In genomic region chrX:107935200-107935599, GRCh38 we compare ENCODE assay signal across 13 cellular contexts. TPM values are rescaled to one million over a fixed set of nuclear protein-coding genes. Genes with fewer than 3 reads are reported as not detected.
DNase-seq lines count a peak whose midpoint lies in the region; TF ChIP-seq lines count a peak whose summit lies in the region.
"Had no signal": no experiment of that assay in that cellular context is flagged by ENCODE, and none has a peak within 500 bp of the region (broad histone marks: within the 10 kb centered on the region; RNA-seq: fewer than 3 reads in every experiment).

No MANE protein-coding gene starts in this region.

- DNase-seq in COLO668 (lab: John Stamatoyannopoulos, UW; ENCODE audit: unreplicated experiment) (peak; percentile 61), NCI-H1436 (lab: John Stamatoyannopoulos, UW) (peak; percentile 16), dorsolateral prefrontal cortex (peak in 1 of 10 donors; percentile 12), mesendoderm (peak; percentile 1), NOMO-1 treated with DMSO at 0.1 percent for 48 hours (lab: John Stamatoyannopoulos, UW; ENCODE audit: unreplicated experiment) (no peak), cerebellar nuclear complex (lab: John Stamatoyannopoulos, UW) (no peak), NCI-H2107 treated with DMSO at 0.1 percent for 48 hours (lab: John Stamatoyannopoulos, UW; ENCODE audit: unreplicated experiment) (no peak)
- DNase-seq in stimulated activated CD8-positive, alpha-beta memory T cell treated with anti-CD3 and anti-CD28 coated beads, Interleukin-4, amount 100 ng/mL, for 48 hours, result no peak
- DNase-seq: CD8-positive, alpha-beta memory T cell; HFFc6; left cardiac atrium; T-helper 17 cell had no signal

- TF ChIP-seq CTCF in dorsolateral prefrontal cortex (IDR thresholded peaks at IDR 0.05 in 54 of 56, conservative IDR thresholded peaks at IDR 0.05 in 2 of 56; ENCODE audit: low read depth in 1 of 56, partially characterized antibody in 56 of 56), result no peak

- no peak overlapping the region for H3K4me2 ChIP-seq in mesendoderm (ENCODE audit: low read length)

- H3K36me3 ChIP-seq in mesendoderm (ENCODE audit: control insufficient read depth, insufficient read depth, low read length), result no peaks in the 10 kb centered on the region

- H2AK5ac ChIP-seq in mesendoderm (ENCODE audit: low read length), result no peak overlapping the region

- H3K4me1 ChIP-seq in mesendoderm (ENCODE audit: control insufficient read depth, low read depth, low read length), result no peaks in the 10 kb centered on the region

- H3K4ac ChIP-seq in mesendoderm (ENCODE audit: low read depth, low read length), result peak overlapping the region; percentile 39

- no peak overlapping the region for H2BK120ac ChIP-seq in mesendoderm (ENCODE audit: low read depth, low read length)

- H3K4me3 ChIP-seq in dorsolateral prefrontal cortex (peak overlapping the region in 45 of 59 donors; percentile 13 to 61 (median 40)), mesendoderm (ENCODE audit: low read length) (no peak overlapping the region)

- H3K79me2 ChIP-seq in mesendoderm (ENCODE audit: control insufficient read depth, insufficient read depth, low read length), result no peaks in the 10 kb centered on the region

- H2BK15ac ChIP-seq in mesendoderm (replicated peaks; ENCODE audit: low read depth), result no peak overlapping the region

- no peak overlapping the region for H3K56ac ChIP-seq in mesendoderm (ENCODE audit: low read length)

- no peaks in the 10 kb centered on the region for H3K79me1 ChIP-seq in mesendoderm (ENCODE audit: low read length)

- intact Hi-C loops in dorsolateral prefrontal cortex (cut with DNase I), result no loop called here

- H4K5ac ChIP-seq in mesendoderm (ENCODE audit: low read length), result no peak overlapping the region

- H2BK5ac ChIP-seq in mesendoderm (ENCODE audit: low read length), result no peak overlapping the region

- H3K27ac ChIP-seq in dorsolateral prefrontal cortex (no peak overlapping the region), mesendoderm (ENCODE audit: low read depth, low read length) (no peak overlapping the region)
- H3K27ac ChIP-seq: HL-60 had no signal

- H3K27me3 ChIP-seq in dorsolateral prefrontal cortex (peaks cover 0 to 67% (median 14%) of the 10 kb centered on the region in 45 donors), mesendoderm (ENCODE audit: insufficient read depth, low read length, poor library complexity) (no peaks in the 10 kb centered on the region)

- no peak overlapping the region for H3K23ac ChIP-seq in mesendoderm (ENCODE audit: low read length)

- WGBS in mesendoderm (ENCODE audit: extremely low coverage, insufficient coverage, low lambda C conversion rate), result no CpG with 5 or more reads among the region's 7 CpGs

- no peak overlapping the region for H3K9ac ChIP-seq in mesendoderm (ENCODE audit: low read length)

- H4K8ac ChIP-seq in mesendoderm (ENCODE audit: low read depth, low read length), result no peak overlapping the region

- H3K18ac ChIP-seq in mesendoderm (ENCODE audit: low read length), result no peak overlapping the region

RNA-seq across cellular contexts. Expression of gene TEX13B, which starts 47.0 kb away (rescaled TPM):
- not detected for total RNA-seq in dorsolateral prefrontal cortex
- polyA plus RNA-seq in mesendoderm (2013, experiment 1 of 2), result 0.08 TPM
- 0.14 TPM for polyA plus RNA-seq in mesendoderm (2013, experiment 2 of 2)
- total RNA-seq: CD8-positive, alpha-beta memory T cell; HFFc6; left cardiac atrium; T-helper 17 cell had no signal
- polyA plus RNA-seq: CD8-positive, alpha-beta memory T cell had no signal

Comparison
In these comparisons a context has a peak if more than half of its experiments do, and no peak if none do; other contexts are left out.
1. DNase-seq: peak in COLO668 (single experiment), NCI-H1436 (single experiment) and mesendoderm (single experiment); none in NOMO-1 treated with DMSO at 0.1 percent for 48 hours (single experiment), cerebellar nuclear complex (0 of 2), stimulated activated CD8-positive, alpha-beta memory T cell treated with anti-CD3 and anti-CD28 coated beads, Interleukin-4, amount 100 ng/mL, for 48 hours (single experiment) and NCI-H2107 treated with DMSO at 0.1 percent for 48 hours (single experiment).